Comparison of ENCODE assay signal across 1 cellular context in genomic region chr2:220499281-220499680, GRCh38.
TF ChIP-seq lines count a peak whose summit lies in the region.

No MANE protein-coding gene starts in this region.

TF ChIP-seq in H1, 55 proteins besides CTCF, POLR2A, EP300 and RAD21 (continued from another document):
- TF ChIP-seq CHD7 (IDR thresholded peaks at IDR 0.05; ENCODE audit: insufficient replicate concordance, low read length) (no peak), CEBPB (IDR thresholded peaks at IDR 0.05; ENCODE audit: low read depth, low read length) (no peak), CBX5 (IDR thresholded peaks at IDR 0.05; ENCODE audit: low read depth, low read length) (no peak), CREB1 (IDR thresholded peaks at IDR 0.05) (no peak), KDM4A (IDR thresholded peaks at IDR 0.05; ENCODE audit: low read depth, low read length, severe bottlenecking) (no peak), SIX5 (IDR thresholded peaks at IDR 0.05; ENCODE audit: low read depth, low read length) (no peak)
